In the genomic region with DNA sequence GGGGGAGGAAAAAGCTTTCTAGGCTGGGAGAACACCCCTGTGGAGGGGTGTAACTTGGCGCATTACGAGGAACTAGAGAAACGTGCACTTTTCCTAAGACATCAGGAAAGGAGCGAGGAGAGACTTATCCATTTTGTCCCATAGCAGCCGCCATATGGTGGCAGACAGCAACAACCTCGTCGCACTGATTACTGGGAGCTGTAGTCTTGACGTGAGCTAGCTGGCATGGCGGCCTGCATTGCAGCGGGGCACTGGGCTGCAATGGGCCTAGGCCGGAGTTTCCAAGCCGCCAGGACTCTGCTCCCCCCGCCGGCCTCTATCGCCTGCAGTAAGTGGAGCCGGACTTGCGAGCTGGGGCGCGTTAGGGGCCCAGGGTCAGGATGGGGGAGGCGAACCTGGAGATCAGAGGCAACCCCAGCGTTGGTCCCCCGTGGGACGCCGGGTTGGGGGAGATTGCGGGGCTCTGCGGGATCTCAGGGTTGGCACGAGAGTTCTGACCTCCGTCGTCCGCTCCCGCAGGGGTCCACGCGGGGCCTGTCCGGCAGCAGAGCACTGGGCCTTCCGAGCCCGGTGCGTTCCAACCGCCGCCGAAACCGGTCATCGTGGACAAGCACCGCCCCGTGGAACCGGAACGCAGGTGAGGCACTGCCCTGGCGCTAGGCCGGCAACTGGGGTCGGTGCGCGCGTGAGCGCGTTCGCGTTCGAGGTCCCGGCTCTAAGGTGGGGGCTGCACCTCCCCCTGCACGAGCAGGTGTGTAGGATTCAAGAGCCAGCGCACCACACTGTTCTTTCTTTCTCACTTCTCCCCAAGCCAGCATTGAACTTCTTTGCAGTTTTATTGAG, we compare ENCODE assay signal across 1 cellular context.
A peak's percentile ranks its signal among the peaks of the same experiment; 100 is the strongest.
TF ChIP-seq lines count a peak whose summit lies in the region.

A gene (plus strand): TSS at position 201 of the 843 bp plus-strand sequence. CDS start 25 bp downstream, at position 226.

TF ChIP-seq in WTC11, 78 proteins besides CTCF, POLR2A, EP300 and RAD21 (continued from another document and continues in another):
- TF ChIP-seq, protein P1, sequence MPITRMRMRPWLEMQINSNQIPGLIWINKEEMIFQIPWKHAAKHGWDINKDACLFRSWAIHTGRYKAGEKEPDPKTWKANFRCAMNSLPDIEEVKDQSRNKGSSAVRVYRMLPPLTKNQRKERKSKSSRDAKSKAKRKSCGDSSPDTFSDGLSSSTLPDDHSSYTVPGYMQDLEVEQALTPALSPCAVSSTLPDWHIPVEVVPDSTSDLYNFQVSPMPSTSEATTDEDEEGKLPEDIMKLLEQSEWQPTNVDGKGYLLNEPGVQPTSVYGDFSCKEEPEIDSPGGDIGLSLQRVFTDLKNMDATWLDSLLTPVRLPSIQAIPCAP (CRISPR knock-in tag; IDR thresholded peaks at IDR 0.05): no peak
- TF ChIP-seq, protein P2, sequence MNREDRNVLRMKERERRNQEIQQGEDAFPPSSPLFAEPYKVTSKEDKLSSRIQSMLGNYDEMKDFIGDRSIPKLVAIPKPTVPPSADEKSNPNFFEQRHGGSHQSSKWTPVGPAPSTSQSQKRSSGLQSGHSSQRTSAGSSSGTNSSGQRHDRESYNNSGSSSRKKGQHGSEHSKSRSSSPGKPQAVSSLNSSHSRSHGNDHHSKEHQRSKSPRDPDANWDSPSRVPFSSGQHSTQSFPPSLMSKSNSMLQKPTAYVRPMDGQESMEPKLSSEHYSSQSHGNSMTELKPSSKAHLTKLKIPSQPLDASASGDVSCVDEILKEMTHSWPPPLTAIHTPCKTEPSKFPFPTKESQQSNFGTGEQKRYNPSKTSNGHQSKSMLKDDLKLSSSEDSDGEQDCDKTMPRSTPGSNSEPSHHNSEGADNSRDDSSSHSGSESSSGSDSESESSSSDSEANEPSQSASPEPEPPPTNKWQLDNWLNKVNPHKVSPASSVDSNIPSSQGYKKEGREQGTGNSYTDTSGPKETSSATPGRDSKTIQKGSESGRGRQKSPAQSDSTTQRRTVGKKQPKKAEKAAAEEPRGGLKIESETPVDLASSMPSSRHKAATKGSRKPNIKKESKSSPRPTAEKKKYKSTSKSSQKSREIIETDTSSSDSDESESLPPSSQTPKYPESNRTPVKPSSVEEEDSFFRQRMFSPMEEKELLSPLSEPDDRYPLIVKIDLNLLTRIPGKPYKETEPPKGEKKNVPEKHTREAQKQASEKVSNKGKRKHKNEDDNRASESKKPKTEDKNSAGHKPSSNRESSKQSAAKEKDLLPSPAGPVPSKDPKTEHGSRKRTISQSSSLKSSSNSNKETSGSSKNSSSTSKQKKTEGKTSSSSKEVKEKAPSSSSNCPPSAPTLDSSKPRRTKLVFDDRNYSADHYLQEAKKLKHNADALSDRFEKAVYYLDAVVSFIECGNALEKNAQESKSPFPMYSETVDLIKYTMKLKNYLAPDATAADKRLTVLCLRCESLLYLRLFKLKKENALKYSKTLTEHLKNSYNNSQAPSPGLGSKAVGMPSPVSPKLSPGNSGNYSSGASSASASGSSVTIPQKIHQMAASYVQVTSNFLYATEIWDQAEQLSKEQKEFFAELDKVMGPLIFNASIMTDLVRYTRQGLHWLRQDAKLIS (CRISPR knock-in tag; IDR thresholded peaks at IDR 0.05; ENCODE audit: borderline replicate concordance): peak; percentile 32; the same call in 1 of the 2 replicates
- TF ChIP-seq ZNF138 (CRISPR knock-in tag; conservative IDR thresholded peaks at IDR 0.05) (no peak), OVOL2 (CRISPR knock-in tag; IDR thresholded peaks at IDR 0.05; ENCODE audit: borderline replicate concordance) (no peak), ZNF671 (CRISPR knock-in tag; IDR thresholded peaks at IDR 0.05) (no peak), ESRRA (CRISPR knock-in tag; IDR thresholded peaks at IDR 0.05; ENCODE audit: borderline replicate concordance) (0 out of 2 replicates have a peak, but pooled peaks have one; percentile 72), ZBTB21 (CRISPR knock-in tag; IDR thresholded peaks at IDR 0.05; ENCODE audit: borderline replicate concordance) (no peak), IRF2 (CRISPR knock-in tag; IDR thresholded peaks at IDR 0.05; ENCODE audit: borderline replicate concordance, low read depth) (no peak), EMX1 (CRISPR knock-in tag; IDR thresholded peaks at IDR 0.05) (no peak), FOXP1 (CRISPR knock-in tag; IDR thresholded peaks at IDR 0.05; ENCODE audit: borderline replicate concordance) (0 out of 2 replicates have a peak, but pooled peaks have one; percentile 30), ZNF396 (CRISPR knock-in tag; IDR thresholded peaks at IDR 0.05; ENCODE audit: borderline replicate concordance) (no peak), ELF4 (CRISPR knock-in tag; IDR thresholded peaks at IDR 0.05; ENCODE audit: low read depth) (no peak), FOXJ3 (CRISPR knock-in tag; IDR thresholded peaks at IDR 0.05; ENCODE audit: borderline replicate concordance) (no peak), KAT7 (CRISPR knock-in tag; IDR thresholded peaks at IDR 0.05; ENCODE audit: borderline replicate concordance) (peak; percentile 58; the same call in 1 of the 2 replicates), SOX15 (CRISPR knock-in tag; IDR thresholded peaks at IDR 0.05) (no peak), SMAD3 (CRISPR knock-in tag; IDR thresholded peaks at IDR 0.05; ENCODE audit: borderline replicate concordance) (no peak), GABPB1 (CRISPR knock-in tag; IDR thresholded peaks at IDR 0.05) (peak; percentile 39; the same call in 1 of the 2 replicates), ZNF121 (CRISPR knock-in tag; IDR thresholded peaks at IDR 0.05) (no peak), TEAD4 (CRISPR knock-in tag; IDR thresholded peaks at IDR 0.05) (no peak), JUN (CRISPR knock-in tag; IDR thresholded peaks at IDR 0.05) (peak; percentile 65; the same call in 1 of the 2 replicates), SMAD4 (CRISPR knock-in tag; IDR thresholded peaks at IDR 0.05) (no peak), NFATC4 (CRISPR knock-in tag; IDR thresholded peaks at IDR 0.05) (no peak), CREM (CRISPR knock-in tag; IDR thresholded peaks at IDR 0.05) (peak; percentile 30; the same call in 1 of the 2 replicates)
- TF ChIP-seq, protein P3, sequence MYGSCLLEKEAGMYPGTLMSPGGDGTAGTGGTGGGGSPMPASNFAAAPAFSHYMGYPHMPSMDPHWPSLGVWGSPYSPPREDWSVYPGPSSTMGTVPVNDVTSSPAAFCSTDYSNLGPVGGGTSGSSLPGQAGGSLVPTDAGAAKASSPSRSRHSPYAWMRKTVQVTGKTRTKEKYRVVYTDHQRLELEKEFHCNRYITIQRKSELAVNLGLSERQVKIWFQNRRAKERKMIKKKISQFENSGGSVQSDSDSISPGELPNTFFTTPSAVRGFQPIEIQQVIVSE (CRISPR knock-in tag; IDR thresholded peaks at IDR 0.05; ENCODE audit: borderline replicate concordance): no peak
- TF ChIP-seq, protein P4, sequence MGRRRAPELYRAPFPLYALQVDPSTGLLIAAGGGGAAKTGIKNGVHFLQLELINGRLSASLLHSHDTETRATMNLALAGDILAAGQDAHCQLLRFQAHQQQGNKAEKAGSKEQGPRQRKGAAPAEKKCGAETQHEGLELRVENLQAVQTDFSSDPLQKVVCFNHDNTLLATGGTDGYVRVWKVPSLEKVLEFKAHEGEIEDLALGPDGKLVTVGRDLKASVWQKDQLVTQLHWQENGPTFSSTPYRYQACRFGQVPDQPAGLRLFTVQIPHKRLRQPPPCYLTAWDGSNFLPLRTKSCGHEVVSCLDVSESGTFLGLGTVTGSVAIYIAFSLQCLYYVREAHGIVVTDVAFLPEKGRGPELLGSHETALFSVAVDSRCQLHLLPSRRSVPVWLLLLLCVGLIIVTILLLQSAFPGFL (CRISPR knock-in tag; IDR thresholded peaks at IDR 0.05; ENCODE audit: borderline replicate concordance): 0 out of 2 replicates have a peak, but pooled peaks have one; percentile 64
- TF ChIP-seq, protein P5, sequence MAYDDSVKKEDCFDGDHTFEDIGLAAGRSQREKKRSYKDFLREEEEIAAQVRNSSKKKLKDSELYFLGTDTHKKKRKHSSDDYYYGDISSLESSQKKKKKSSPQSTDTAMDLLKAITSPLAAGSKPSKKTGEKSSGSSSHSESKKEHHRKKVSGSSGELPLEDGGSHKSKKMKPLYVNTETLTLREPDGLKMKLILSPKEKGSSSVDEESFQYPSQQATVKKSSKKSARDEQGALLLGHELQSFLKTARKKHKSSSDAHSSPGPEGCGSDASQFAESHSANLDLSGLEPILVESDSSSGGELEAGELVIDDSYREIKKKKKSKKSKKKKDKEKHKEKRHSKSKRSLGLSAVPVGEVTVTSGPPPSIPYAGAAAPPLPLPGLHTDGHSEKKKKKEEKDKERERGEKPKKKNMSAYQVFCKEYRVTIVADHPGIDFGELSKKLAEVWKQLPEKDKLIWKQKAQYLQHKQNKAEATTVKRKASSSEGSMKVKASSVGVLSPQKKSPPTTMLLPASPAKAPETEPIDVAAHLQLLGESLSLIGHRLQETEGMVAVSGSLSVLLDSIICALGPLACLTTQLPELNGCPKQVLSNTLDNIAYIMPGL (CRISPR knock-in tag; IDR thresholded peaks at IDR 0.05): peak; percentile 85; the same call in 1 of the 2 replicates
- TF ChIP-seq, protein P6, sequence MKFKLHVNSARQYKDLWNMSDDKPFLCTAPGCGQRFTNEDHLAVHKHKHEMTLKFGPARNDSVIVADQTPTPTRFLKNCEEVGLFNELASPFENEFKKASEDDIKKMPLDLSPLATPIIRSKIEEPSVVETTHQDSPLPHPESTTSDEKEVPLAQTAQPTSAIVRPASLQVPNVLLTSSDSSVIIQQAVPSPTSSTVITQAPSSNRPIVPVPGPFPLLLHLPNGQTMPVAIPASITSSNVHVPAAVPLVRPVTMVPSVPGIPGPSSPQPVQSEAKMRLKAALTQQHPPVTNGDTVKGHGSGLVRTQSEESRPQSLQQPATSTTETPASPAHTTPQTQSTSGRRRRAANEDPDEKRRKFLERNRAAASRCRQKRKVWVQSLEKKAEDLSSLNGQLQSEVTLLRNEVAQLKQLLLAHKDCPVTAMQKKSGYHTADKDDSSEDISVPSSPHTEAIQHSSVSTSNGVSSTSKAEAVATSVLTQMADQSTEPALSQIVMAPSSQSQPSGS (CRISPR knock-in tag; IDR thresholded peaks at IDR 0.05; ENCODE audit: borderline replicate concordance, low read depth): no peak
- TF ChIP-seq, protein P7, sequence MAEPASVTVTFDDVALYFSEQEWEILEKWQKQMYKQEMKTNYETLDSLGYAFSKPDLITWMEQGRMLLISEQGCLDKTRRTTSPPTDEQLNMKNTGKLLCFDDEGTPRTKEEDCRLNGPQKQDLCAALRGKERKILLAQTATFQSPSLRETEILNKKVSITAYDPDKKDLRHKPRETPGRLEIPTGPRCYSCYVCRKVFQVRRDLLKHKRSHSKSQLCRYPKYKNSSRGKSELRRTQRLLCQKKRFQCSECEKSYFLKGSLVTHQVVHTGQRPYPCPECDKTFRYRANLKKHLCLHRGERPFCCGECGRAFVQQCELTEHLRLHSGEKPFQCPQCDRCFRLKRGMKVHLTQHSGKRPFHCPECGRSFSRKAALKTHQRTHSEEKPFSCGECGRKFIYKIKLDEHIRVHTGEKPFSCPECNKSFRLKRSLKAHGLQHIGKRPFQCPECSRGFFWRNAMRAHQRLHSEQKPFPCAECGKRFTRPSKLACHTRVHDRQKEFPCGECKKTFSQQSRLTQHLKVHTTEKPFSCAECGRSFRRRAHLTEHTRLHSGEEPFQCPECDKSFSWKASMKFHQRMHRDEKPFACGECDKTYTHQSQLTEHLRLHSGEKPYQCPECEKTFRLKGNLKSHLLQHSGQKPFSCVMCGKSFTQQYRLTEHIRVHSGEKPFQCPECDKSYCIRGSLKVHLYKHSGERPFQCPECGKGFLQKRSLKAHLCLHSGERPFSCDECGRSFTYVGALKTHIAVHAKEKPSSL (CRISPR knock-in tag; conservative IDR thresholded peaks at IDR 0.05): no peak
- TF ChIP-seq, protein P8, sequence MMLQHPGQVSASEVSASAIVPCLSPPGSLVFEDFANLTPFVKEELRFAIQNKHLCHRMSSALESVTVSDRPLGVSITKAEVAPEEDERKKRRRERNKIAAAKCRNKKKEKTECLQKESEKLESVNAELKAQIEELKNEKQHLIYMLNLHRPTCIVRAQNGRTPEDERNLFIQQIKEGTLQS (CRISPR knock-in tag; conservative IDR thresholded peaks at IDR 0.05): no peak
- TF ChIP-seq, protein P9, sequence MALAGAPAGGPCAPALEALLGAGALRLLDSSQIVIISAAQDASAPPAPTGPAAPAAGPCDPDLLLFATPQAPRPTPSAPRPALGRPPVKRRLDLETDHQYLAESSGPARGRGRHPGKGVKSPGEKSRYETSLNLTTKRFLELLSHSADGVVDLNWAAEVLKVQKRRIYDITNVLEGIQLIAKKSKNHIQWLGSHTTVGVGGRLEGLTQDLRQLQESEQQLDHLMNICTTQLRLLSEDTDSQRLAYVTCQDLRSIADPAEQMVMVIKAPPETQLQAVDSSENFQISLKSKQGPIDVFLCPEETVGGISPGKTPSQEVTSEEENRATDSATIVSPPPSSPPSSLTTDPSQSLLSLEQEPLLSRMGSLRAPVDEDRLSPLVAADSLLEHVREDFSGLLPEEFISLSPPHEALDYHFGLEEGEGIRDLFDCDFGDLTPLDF (CRISPR knock-in tag; IDR thresholded peaks at IDR 0.05): no peak
- TF ChIP-seq, protein P10, sequence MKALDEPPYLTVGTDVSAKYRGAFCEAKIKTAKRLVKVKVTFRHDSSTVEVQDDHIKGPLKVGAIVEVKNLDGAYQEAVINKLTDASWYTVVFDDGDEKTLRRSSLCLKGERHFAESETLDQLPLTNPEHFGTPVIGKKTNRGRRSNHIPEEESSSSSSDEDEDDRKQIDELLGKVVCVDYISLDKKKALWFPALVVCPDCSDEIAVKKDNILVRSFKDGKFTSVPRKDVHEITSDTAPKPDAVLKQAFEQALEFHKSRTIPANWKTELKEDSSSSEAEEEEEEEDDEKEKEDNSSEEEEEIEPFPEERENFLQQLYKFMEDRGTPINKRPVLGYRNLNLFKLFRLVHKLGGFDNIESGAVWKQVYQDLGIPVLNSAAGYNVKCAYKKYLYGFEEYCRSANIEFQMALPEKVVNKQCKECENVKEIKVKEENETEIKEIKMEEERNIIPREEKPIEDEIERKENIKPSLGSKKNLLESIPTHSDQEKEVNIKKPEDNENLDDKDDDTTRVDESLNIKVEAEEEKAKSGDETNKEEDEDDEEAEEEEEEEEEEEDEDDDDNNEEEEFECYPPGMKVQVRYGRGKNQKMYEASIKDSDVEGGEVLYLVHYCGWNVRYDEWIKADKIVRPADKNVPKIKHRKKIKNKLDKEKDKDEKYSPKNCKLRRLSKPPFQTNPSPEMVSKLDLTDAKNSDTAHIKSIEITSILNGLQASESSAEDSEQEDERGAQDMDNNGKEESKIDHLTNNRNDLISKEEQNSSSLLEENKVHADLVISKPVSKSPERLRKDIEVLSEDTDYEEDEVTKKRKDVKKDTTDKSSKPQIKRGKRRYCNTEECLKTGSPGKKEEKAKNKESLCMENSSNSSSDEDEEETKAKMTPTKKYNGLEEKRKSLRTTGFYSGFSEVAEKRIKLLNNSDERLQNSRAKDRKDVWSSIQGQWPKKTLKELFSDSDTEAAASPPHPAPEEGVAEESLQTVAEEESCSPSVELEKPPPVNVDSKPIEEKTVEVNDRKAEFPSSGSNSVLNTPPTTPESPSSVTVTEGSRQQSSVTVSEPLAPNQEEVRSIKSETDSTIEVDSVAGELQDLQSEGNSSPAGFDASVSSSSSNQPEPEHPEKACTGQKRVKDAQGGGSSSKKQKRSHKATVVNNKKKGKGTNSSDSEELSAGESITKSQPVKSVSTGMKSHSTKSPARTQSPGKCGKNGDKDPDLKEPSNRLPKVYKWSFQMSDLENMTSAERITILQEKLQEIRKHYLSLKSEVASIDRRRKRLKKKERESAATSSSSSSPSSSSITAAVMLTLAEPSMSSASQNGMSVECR (CRISPR knock-in tag; IDR thresholded peaks at IDR 0.05; ENCODE audit: borderline replicate concordance): peak; percentile 81; the same call in 1 of the 2 replicates
- TF ChIP-seq, protein P11, sequence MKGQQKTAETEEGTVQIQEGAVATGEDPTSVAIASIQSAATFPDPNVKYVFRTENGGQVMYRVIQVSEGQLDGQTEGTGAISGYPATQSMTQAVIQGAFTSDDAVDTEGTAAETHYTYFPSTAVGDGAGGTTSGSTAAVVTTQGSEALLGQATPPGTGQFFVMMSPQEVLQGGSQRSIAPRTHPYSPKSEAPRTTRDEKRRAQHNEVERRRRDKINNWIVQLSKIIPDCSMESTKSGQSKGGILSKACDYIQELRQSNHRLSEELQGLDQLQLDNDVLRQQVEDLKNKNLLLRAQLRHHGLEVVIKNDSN (CRISPR knock-in tag; IDR thresholded peaks at IDR 0.05): peak; percentile 53; the same call in 1 of the 2 replicates
